Comparison of ENCODE assay signal across 1 cellular context in the genomic region with DNA sequence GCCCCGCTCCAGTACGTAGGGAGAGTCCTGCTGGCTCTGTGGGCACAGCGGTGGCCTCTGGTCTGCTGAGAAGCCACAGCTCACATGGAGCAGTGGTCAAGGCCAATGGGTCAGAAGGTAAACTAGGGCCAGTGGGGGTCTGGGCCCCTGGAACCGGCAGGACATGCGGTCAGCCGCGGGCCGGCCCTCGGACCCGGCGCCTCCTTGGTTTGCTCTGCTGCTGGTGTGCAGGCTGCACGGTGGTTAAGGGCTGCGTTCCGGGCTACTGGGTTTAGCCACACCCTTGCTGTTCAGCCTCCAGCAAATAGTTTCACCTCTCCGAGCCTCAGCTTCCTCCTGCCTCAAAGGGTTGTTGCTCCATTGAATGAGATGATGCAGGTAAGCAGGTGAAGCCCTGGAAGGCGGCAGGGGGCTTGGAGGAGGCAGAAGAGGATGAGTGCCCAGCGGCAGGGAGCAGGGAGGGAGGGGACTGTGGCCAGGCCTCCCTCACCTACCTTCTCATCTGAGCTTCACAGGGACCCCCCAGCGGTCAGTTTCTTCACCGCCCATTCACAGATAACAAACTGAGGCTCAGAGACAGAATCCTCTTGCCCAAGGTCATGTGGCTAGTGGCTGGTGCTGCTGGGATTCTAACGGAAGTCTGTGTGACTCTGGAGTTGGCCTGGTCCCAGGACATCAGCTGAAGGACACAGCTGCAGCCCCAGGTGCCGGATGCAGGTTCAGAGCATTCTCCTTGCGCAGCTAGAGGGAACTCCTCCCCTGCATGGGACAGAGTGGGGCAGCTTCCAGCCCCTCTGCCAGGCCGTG.
TF ChIP-seq lines count a peak whose summit lies in the region.

No MANE protein-coding gene starts in this region.

TF ChIP-seq in IMR-90, 13 proteins besides CTCF, POLR2A, EP300 and RAD21:
- TF ChIP-seq, protein P1, sequence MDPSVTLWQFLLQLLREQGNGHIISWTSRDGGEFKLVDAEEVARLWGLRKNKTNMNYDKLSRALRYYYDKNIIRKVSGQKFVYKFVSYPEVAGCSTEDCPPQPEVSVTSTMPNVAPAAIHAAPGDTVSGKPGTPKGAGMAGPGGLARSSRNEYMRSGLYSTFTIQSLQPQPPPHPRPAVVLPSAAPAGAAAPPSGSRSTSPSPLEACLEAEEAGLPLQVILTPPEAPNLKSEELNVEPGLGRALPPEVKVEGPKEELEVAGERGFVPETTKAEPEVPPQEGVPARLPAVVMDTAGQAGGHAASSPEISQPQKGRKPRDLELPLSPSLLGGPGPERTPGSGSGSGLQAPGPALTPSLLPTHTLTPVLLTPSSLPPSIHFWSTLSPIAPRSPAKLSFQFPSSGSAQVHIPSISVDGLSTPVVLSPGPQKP (IDR thresholded peaks at IDR 0.05; ENCODE audit: borderline replicate concordance, low read depth, low read length): no peak
- TF ChIP-seq, protein P2, sequence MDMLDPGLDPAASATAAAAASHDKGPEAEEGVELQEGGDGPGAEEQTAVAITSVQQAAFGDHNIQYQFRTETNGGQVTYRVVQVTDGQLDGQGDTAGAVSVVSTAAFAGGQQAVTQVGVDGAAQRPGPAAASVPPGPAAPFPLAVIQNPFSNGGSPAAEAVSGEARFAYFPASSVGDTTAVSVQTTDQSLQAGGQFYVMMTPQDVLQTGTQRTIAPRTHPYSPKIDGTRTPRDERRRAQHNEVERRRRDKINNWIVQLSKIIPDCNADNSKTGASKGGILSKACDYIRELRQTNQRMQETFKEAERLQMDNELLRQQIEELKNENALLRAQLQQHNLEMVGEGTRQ (IDR thresholded peaks at IDR 0.05; ENCODE audit: low read depth, low read length): no peak
- TF ChIP-seq NFE2L2 (IDR thresholded peaks at IDR 0.05; ENCODE audit: low read depth, low read length) (no peak), SMC3 (IDR thresholded peaks at IDR 0.05; ENCODE audit: low read depth, low read length) (no peak), MAFK (IDR thresholded peaks at IDR 0.05; ENCODE audit: low read depth, low read length) (no peak), BHLHE40 (IDR thresholded peaks at IDR 0.05; ENCODE audit: low read depth, low read length) (no peak), MAZ (IDR thresholded peaks at IDR 0.05; ENCODE audit: borderline replicate concordance, low read depth, low read length) (no peak), FOS (IDR thresholded peaks at IDR 0.05; ENCODE audit: low read depth, low read length) (no peak), MXI1 (IDR thresholded peaks at IDR 0.05; ENCODE audit: borderline replicate concordance, low read depth, low read length) (no peak), CHD1 (IDR thresholded peaks at IDR 0.05; ENCODE audit: low read depth, low read length) (no peak), RCOR1 (IDR thresholded peaks at IDR 0.05; ENCODE audit: insufficient replicate concordance, low read length) (no peak), RFX5 (IDR thresholded peaks at IDR 0.05; ENCODE audit: low read depth, low read length) (no peak), CEBPB (IDR thresholded peaks at IDR 0.05; ENCODE audit: low read depth, low read length) (no peak)
